23 cellular contexts compared by ENCODE assay signal in the genomic region with DNA sequence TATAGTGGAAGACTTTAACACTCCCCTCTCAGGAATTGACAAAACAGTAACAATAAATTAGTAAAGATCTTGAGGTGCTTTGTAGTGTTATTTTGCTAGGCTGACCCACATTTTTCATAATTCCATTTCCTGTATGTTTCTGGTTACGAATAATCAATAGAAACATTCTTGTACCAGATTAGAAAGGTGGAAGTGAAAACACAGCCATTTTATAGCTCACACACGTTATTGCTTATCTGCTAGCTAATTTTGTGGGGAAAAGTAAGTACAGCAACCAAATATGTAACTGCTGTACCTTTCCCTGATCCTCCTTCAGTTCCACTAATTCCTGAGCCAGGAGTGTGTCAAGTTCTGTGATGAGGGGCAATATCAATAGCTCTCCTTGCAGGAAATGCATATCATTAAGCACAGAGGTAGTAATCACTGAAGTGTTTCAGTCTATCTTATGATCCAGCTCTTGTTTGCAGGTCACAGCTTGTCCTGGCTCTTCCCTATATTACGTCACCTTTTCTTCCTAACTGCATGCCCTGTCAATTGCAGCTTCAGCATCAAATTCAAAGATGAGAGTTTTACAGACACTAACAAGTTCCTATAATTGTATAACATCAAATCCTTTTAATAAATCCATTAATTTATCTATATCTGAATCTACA. TPM values are rescaled to one million over a fixed set of nuclear protein-coding genes. Genes with fewer than 3 reads are reported as not detected.
DNase-seq lines count a peak whose midpoint lies in the region; ATAC-seq, FAIRE-seq and TF ChIP-seq lines count a peak whose summit lies in the region.
"Had no signal": no experiment of that assay in that cellular context is flagged by ENCODE, and none has a peak within 500 bp of the region (broad histone marks: within the 10 kb centered on the region; RNA-seq: fewer than 3 reads in every experiment).

No MANE protein-coding gene starts in this region.

- H3K4me1 ChIP-seq in OCI-LY3 (ENCODE audit: low read length) (peaks cover 6% of the 10 kb centered on the region), endodermal cell (ENCODE audit: control insufficient read depth, insufficient read depth, low read length) (no peaks in the 10 kb centered on the region)
- H3K4me1 ChIP-seq: BE2C had no signal

- TF ChIP-seq CTCF in OCI-LY3 (IDR thresholded peaks at IDR 0.05; ENCODE audit: low read depth, low read length) = no peak
- no peak for TF ChIP-seq CTCF in epithelial cell of esophagus (IDR thresholded peaks at IDR 0.05; ENCODE audit: insufficient read depth, low read depth, low read length, missing control alignments)
- no peak for TF ChIP-seq CTCF in endodermal cell (conservative IDR thresholded peaks at IDR 0.05)

- no peak overlapping the region for H3K4me3 Mint-ChIP-seq in endodermal cell
- H3K4me3 Mint-ChIP-seq: GM23338, IgD-negative memory B cell had no signal

- no peak for TF ChIP-seq POLR2A in GM12891 (IDR thresholded peaks at IDR 0.05; ENCODE audit: low read depth, low read length)

- no peak overlapping the region for H3K27ac Mint-ChIP-seq in activated naive CD4-positive, alpha-beta T cell treated with anti-CD3 and anti-CD28 coated beads, Interleukin-2, amount 50 U/mL, for 72 hours
- no peak overlapping the region for H3K27ac Mint-ChIP-seq in endodermal cell
- H3K27ac Mint-ChIP-seq: GM23338, IgD-negative memory B cell had no signal

- H3K27me3 ChIP-seq in OCI-LY3 (ENCODE audit: low read depth, low read length) (no peaks in the 10 kb centered on the region), endodermal cell (ENCODE audit: control insufficient read depth, insufficient read depth, low read length, poor library complexity, severe bottlenecking) (no peaks in the 10 kb centered on the region)

- peak overlapping the region; percentile 32; the same call in 1 of the 2 replicates for H3K4me2 ChIP-seq in OCI-LY3 (ENCODE audit: low read length)
- H3K4me2 ChIP-seq: GM23338 had no signal

- H3K36me3 ChIP-seq in OCI-LY3 (replicated peaks; ENCODE audit: low read depth, low read length) (no peaks in the 10 kb centered on the region), endodermal cell (ENCODE audit: control insufficient read depth, insufficient read depth, low read length) (no peaks in the 10 kb centered on the region)
- H3K36me3 ChIP-seq: BE2C had no signal

- no peak overlapping the region for H3K9ac ChIP-seq in OCI-LY3 (ENCODE audit: low read length)
- no peak overlapping the region for H3K9ac ChIP-seq in endodermal cell (ENCODE audit: extremely low read depth, low read length, poor library complexity, severe bottlenecking)

- H3K9me3 Mint-ChIP-seq in activated naive CD4-positive, alpha-beta T cell treated with anti-CD3 and anti-CD28 coated beads, Interleukin-2, amount 50 U/mL, for 72 hours = peaks cover 0 to 2% of the 10 kb centered on the region in 2 donors
- no peaks in the 10 kb centered on the region for H3K9me3 Mint-ChIP-seq in endodermal cell

- WGBS in endodermal cell (ENCODE audit: insufficient coverage in 1 of 2, insufficient read length in 1 of 2), 2 experiments = 58 to 94% methylated on average over 2 to 3 of the region's 3 CpGs

- H3K4me1 Mint-ChIP-seq in endodermal cell = no peaks in the 10 kb centered on the region
- H3K4me1 Mint-ChIP-seq: IgD-negative memory B cell had no signal

- H3K27ac ChIP-seq in OCI-LY3 (ENCODE audit: low read length) (no peak overlapping the region), endodermal cell (ENCODE audit: low read depth, low read length) (no peak overlapping the region)
- H3K27ac ChIP-seq: SK-N-MC had no signal

- no peaks in the 10 kb centered on the region for H3K36me3 Mint-ChIP-seq in activated naive CD4-positive, alpha-beta T cell treated with anti-CD3 and anti-CD28 coated beads, Interleukin-2, amount 50 U/mL, for 72 hours
- H3K36me3 Mint-ChIP-seq in endodermal cell (ENCODE audit: low read depth) = no peaks in the 10 kb centered on the region
- H3K36me3 Mint-ChIP-seq: IgD-negative memory B cell had no signal

- no peaks in the 10 kb centered on the region for H3K27me3 Mint-ChIP-seq in endodermal cell (ENCODE audit: insufficient read depth)

- ATAC-seq in GM18867 (IDR thresholded peaks at IDR 0.05; ENCODE audit: unreplicated experiment) = peak; percentile 56
- no peak for ATAC-seq in activated naive CD4-positive, alpha-beta T cell treated with anti-CD3 and anti-CD28 coated beads, Interleukin-2, amount 50 U/mL, for 72 hours
- ATAC-seq: GM23338 had no signal

- H4K20me1 ChIP-seq in OCI-LY3 (ENCODE audit: insufficient read depth, low read length) = no peaks in the 10 kb centered on the region

- no peak for FAIRE-seq in GM12891 (lab: Jason Lieb, UNC)
- FAIRE-seq: D721Med, HTR-8/SVneo, RCC 7860 had no signal

- no peaks in the 10 kb centered on the region for H3K79me2 ChIP-seq in OCI-LY3 (ENCODE audit: low read length)

- H3K4me3 ChIP-seq in OCI-LY3 (ENCODE audit: low read length) = no peak overlapping the region
- no peak overlapping the region for H3K4me3 ChIP-seq in epithelial cell of esophagus (ENCODE audit: low read length)
- H3K4me3 ChIP-seq in endodermal cell (ENCODE audit: low read length) = no peak overlapping the region
- H3K4me3 ChIP-seq: GM23338, SK-N-MC had no signal

- DNase-seq in GM12891 (ENCODE audit: insufficient read length, low spot score) (no peak), epithelial cell of esophagus (ENCODE audit: low read depth) (peak; percentile 85), NCI-H446 (lab: John Stamatoyannopoulos, UW) (no peak), endodermal cell (no peak)
- no peak for DNase-seq in activated naive CD4-positive, alpha-beta T cell treated with anti-CD3 and anti-CD28 coated beads, Interleukin-2, amount 50 U/mL, for 72 hours (ENCODE audit: low spot score in 2 of 2)
- DNase-seq: BE2C, DMS53, GDM1, HCEC 1CT, NCI-H187, NCI-H226, NCI-H526, OCI-M1, Right ventricle myocardium superior had no signal

- no peaks in the 10 kb centered on the region for H3K9me3 ChIP-seq in OCI-LY3 (ENCODE audit: insufficient read depth, low read length)
- H3K9me3 ChIP-seq in endodermal cell (ENCODE audit: control insufficient read depth, low read length) = no peaks in the 10 kb centered on the region
- H3K9me3 ChIP-seq: BE2C had no signal

- no peak overlapping the region for H2AFZ ChIP-seq in OCI-LY3 (ENCODE audit: low read depth, low read length)
- H2AFZ ChIP-seq: GM23338 had no signal

TF ChIP-seq in GM12891, 5 proteins besides CTCF, POLR2A, EP300 and RAD21:
- TF ChIP-seq SPI1 (IDR thresholded peaks at IDR 0.05; ENCODE audit: low read depth, low read length) (peak; percentile 18; the same call in 1 of the 2 replicates), POU2F2 (IDR thresholded peaks at IDR 0.05; ENCODE audit: low read depth, low read length) (no peak)

RNA-seq across cellular contexts. Expression of a gene that starts 59.4 kb away (rescaled TPM):
- not detected for polyA plus RNA-seq in GM12891 (2012; ENCODE audit: low read depth, missing spikeins)
- total RNA-seq in activated naive CD4-positive, alpha-beta T cell treated with anti-CD3 and anti-CD28 coated beads, Interleukin-2, amount 50 U/mL, for 72 hours = not detected
- under 1 TPM in 1 of 2 donors, not detected in 1; 0.15 TPM for total RNA-seq in endodermal cell
- polyA plus RNA-seq in endodermal cell (2013, experiment 1 of 2) = not detected
- not detected for polyA plus RNA-seq in endodermal cell (2013, experiment 2 of 2)
- total RNA-seq: A673, GM23338, Right ventricle myocardium superior had no signal
- polyA plus RNA-seq: GM23338, IgD-negative memory B cell had no signal
